In genomic region chr12:92437452-92437851, GRCh38 we compare ENCODE assay signal across 1 cellular context.
TF ChIP-seq lines count a peak whose summit lies in the region.

No MANE protein-coding gene starts in this region.

TF ChIP-seq in GM12878, 131 proteins besides CTCF, POLR2A, EP300 and RAD21 (continued from another document and continues in another):
- TF ChIP-seq SMAD5 (IDR thresholded peaks at IDR 0.05; ENCODE audit: low read depth): no peak
- TF ChIP-seq FOXM1 (IDR thresholded peaks at IDR 0.05; ENCODE audit: low read depth, low read length): 0 out of 2 replicates have a peak, but pooled peaks have one; percentile 27
- TF ChIP-seq SMC3 (IDR thresholded peaks at IDR 0.05; ENCODE audit: borderline replicate concordance, low read length): no peak; the same call in 1 of the 2 replicates
- TF ChIP-seq TCF3 (IDR thresholded peaks at IDR 0.05; ENCODE audit: borderline replicate concordance, insufficient read depth, low read depth, low read length): no peak
- TF ChIP-seq, protein P1, sequence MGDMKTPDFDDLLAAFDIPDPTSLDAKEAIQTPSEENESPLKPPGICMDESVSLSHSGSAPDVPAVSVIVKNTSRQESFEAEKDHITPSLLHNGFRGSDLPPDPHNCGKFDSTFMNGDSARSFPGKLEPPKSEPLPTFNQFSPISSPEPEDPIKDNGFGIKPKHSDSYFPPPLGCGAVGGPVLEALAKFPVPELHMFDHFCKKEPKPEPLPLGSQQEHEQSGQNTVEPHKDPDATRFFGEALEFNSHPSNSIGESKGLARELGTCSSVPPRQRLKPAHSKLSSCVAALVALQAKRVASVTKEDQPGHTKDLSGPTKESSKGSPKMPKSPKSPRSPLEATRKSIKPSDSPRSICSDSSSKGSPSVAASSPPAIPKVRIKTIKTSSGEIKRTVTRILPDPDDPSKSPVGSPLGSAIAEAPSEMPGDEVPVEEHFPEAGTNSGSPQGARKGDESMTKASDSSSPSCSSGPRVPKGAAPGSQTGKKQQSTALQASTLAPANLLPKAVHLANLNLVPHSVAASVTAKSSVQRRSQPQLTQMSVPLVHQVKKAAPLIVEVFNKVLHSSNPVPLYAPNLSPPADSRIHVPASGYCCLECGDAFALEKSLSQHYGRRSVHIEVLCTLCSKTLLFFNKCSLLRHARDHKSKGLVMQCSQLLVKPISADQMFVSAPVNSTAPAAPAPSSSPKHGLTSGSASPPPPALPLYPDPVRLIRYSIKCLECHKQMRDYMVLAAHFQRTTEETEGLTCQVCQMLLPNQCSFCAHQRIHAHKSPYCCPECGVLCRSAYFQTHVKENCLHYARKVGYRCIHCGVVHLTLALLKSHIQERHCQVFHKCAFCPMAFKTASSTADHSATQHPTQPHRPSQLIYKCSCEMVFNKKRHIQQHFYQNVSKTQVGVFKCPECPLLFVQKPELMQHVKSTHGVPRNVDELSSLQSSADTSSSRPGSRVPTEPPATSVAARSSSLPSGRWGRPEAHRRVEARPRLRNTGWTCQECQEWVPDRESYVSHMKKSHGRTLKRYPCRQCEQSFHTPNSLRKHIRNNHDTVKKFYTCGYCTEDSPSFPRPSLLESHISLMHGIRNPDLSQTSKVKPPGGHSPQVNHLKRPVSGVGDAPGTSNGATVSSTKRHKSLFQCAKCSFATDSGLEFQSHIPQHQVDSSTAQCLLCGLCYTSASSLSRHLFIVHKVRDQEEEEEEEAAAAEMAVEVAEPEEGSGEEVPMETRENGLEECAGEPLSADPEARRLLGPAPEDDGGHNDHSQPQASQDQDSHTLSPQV (IDR thresholded peaks at IDR 0.05): no peak
- TF ChIP-seq CHD2 (IDR thresholded peaks at IDR 0.05; ENCODE audit: borderline replicate concordance, low read depth, low read length): no peak
- TF ChIP-seq PAX8 (IDR thresholded peaks at IDR 0.05): no peak
- TF ChIP-seq CBX3 (IDR thresholded peaks at IDR 0.05; ENCODE audit: borderline replicate concordance, low read depth): no peak
- TF ChIP-seq SREBF2 (IDR thresholded peaks at IDR 0.05; ENCODE audit: low read length): no peak
- no peak for TF ChIP-seq NFXL1 (IDR thresholded peaks at IDR 0.05; ENCODE audit: borderline replicate concordance)
- TF ChIP-seq CBFB (IDR thresholded peaks at IDR 0.05; ENCODE audit: low read depth): no peak
- no peak for TF ChIP-seq SIN3A (IDR thresholded peaks at IDR 0.05; ENCODE audit: low read depth, low read length)
- TF ChIP-seq HDAC6 (IDR thresholded peaks at IDR 0.05; ENCODE audit: unreplicated experiment): no peak
- no peak for TF ChIP-seq MTA3 (IDR thresholded peaks at IDR 0.05; ENCODE audit: borderline replicate concordance, low read length)
- no peak for TF ChIP-seq TCF12 (IDR thresholded peaks at IDR 0.05; ENCODE audit: low read depth, low read length)
- TF ChIP-seq, protein P2, sequence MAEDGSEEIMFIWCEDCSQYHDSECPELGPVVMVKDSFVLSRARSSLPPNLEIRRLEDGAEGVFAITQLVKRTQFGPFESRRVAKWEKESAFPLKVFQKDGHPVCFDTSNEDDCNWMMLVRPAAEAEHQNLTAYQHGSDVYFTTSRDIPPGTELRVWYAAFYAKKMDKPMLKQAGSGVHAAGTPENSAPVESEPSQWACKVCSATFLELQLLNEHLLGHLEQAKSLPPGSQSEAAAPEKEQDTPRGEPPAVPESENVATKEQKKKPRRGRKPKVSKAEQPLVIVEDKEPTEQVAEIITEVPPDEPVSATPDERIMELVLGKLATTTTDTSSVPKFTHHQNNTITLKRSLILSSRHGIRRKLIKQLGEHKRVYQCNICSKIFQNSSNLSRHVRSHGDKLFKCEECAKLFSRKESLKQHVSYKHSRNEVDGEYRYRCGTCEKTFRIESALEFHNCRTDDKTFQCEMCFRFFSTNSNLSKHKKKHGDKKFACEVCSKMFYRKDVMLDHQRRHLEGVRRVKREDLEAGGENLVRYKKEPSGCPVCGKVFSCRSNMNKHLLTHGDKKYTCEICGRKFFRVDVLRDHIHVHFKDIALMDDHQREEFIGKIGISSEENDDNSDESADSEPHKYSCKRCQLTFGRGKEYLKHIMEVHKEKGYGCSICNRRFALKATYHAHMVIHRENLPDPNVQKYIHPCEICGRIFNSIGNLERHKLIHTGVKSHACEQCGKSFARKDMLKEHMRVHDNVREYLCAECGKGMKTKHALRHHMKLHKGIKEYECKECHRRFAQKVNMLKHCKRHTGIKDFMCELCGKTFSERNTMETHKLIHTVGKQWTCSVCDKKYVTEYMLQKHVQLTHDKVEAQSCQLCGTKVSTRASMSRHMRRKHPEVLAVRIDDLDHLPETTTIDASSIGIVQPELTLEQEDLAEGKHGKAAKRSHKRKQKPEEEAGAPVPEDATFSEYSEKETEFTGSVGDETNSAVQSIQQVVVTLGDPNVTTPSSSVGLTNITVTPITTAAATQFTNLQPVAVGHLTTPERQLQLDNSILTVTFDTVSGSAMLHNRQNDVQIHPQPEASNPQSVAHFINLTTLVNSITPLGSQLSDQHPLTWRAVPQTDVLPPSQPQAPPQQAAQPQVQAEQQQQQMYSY (CRISPR knock-in tag; IDR thresholded peaks at IDR 0.05): no peak
- peak; percentile 95 for TF ChIP-seq ATF7 (IDR thresholded peaks at IDR 0.05; ENCODE audit: low read depth)
- no peak for TF ChIP-seq POU2F2 (IDR thresholded peaks at IDR 0.05; ENCODE audit: borderline replicate concordance, low read depth, low read length)
- no peak for TF ChIP-seq BRCA1 (IDR thresholded peaks at IDR 0.05; ENCODE audit: low read depth, low read length)
- TF ChIP-seq BCL11A (IDR thresholded peaks at IDR 0.05; ENCODE audit: low read depth, low read length): peak; percentile 54
- no peak for TF ChIP-seq GABPA (IDR thresholded peaks at IDR 0.05; ENCODE audit: low read depth)
- TF ChIP-seq ZNF207 (IDR thresholded peaks at IDR 0.05; ENCODE audit: borderline replicate concordance): no peak
- TF ChIP-seq, protein P3, sequence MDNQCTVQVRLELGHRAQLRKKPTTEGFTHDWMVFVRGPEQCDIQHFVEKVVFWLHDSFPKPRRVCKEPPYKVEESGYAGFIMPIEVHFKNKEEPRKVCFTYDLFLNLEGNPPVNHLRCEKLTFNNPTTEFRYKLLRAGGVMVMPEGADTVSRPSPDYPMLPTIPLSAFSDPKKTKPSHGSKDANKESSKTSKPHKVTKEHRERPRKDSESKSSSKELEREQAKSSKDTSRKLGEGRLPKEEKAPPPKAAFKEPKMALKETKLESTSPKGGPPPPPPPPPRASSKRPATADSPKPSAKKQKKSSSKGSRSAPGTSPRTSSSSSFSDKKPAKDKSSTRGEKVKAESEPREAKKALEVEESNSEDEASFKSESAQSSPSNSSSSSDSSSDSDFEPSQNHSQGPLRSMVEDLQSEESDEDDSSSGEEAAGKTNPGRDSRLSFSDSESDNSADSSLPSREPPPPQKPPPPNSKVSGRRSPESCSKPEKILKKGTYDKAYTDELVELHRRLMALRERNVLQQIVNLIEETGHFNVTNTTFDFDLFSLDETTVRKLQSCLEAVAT (IDR thresholded peaks at IDR 0.05): no peak
- TF ChIP-seq, protein P4, sequence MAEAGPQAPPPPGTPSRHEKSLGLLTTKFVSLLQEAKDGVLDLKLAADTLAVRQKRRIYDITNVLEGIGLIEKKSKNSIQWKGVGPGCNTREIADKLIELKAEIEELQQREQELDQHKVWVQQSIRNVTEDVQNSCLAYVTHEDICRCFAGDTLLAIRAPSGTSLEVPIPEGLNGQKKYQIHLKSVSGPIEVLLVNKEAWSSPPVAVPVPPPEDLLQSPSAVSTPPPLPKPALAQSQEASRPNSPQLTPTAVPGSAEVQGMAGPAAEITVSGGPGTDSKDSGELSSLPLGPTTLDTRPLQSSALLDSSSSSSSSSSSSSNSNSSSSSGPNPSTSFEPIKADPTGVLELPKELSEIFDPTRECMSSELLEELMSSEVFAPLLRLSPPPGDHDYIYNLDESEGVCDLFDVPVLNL (IDR thresholded peaks at IDR 0.05; ENCODE audit: low read depth, low read length): no peak
- no peak for TF ChIP-seq KAT2A (conservative IDR thresholded peaks at IDR 0.05; ENCODE audit: control insufficient read depth, low read depth, low read length)
- no peak for TF ChIP-seq ZNF24 (IDR thresholded peaks at IDR 0.05)
- no peak for TF ChIP-seq PML (IDR thresholded peaks at IDR 0.05; ENCODE audit: low read length)
- TF ChIP-seq CHD4 (IDR thresholded peaks at IDR 0.05): no peak
- TF ChIP-seq SUPT20H (IDR thresholded peaks at IDR 0.05; ENCODE audit: borderline replicate concordance, control insufficient read depth, low read depth, low read length): no peak
- no peak for TF ChIP-seq EGR1 (IDR thresholded peaks at IDR 0.05; ENCODE audit: borderline replicate concordance in 1 of 2, low read depth in 2 of 2, low read length in 2 of 2)
- no peak for TF ChIP-seq BACH1 (IDR thresholded peaks at IDR 0.05; ENCODE audit: borderline replicate concordance)
- TF ChIP-seq MYC (IDR thresholded peaks at IDR 0.05; ENCODE audit: insufficient read depth, insufficient read length, insufficient replicate concordance, low read length, severe bottlenecking): no peak
- no peak for TF ChIP-seq NBN (IDR thresholded peaks at IDR 0.05)
- TF ChIP-seq ESRRA (IDR thresholded peaks at IDR 0.05; ENCODE audit: low read length): no peak
- no peak for TF ChIP-seq USF1 (IDR thresholded peaks at IDR 0.05; ENCODE audit: borderline replicate concordance, extremely low read length, insufficient read depth, low read depth, low read length)
- no peak for TF ChIP-seq SP1 (IDR thresholded peaks at IDR 0.05; ENCODE audit: low read depth, low read length)
- 0 out of 2 replicates have a peak, but pooled peaks have one; percentile 9 for TF ChIP-seq RUNX3 (IDR thresholded peaks at IDR 0.05; ENCODE audit: low read length)
- no peak for TF ChIP-seq ZSCAN29 (IDR thresholded peaks at IDR 0.05)
- TF ChIP-seq SREBF1 (IDR thresholded peaks at IDR 0.05; ENCODE audit: low read length): no peak
- TF ChIP-seq, protein P5, sequence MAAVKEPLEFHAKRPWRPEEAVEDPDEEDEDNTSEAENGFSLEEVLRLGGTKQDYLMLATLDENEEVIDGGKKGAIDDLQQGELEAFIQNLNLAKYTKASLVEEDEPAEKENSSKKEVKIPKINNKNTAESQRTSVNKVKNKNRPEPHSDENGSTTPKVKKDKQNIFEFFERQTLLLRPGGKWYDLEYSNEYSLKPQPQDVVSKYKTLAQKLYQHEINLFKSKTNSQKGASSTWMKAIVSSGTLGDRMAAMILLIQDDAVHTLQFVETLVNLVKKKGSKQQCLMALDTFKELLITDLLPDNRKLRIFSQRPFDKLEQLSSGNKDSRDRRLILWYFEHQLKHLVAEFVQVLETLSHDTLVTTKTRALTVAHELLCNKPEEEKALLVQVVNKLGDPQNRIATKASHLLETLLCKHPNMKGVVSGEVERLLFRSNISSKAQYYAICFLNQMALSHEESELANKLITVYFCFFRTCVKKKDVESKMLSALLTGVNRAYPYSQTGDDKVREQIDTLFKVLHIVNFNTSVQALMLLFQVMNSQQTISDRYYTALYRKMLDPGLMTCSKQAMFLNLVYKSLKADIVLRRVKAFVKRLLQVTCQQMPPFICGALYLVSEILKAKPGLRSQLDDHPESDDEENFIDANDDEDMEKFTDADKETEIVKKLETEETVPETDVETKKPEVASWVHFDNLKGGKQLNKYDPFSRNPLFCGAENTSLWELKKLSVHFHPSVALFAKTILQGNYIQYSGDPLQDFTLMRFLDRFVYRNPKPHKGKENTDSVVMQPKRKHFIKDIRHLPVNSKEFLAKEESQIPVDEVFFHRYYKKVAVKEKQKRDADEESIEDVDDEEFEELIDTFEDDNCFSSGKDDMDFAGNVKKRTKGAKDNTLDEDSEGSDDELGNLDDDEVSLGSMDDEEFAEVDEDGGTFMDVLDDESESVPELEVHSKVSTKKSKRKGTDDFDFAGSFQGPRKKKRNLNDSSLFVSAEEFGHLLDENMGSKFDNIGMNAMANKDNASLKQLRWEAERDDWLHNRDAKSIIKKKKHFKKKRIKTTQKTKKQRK (IDR thresholded peaks at IDR 0.05; ENCODE audit: low read depth, low read length): no peak
- TF ChIP-seq SUZ12 (IDR thresholded peaks at IDR 0.05; ENCODE audit: unreplicated experiment): no peak
- TF ChIP-seq NKRF (conservative IDR thresholded peaks at IDR 0.05): no peak
- peak; percentile 76 for TF ChIP-seq IKZF1 (conservative IDR thresholded peaks at IDR 0.05)
- TF ChIP-seq RAD51 (IDR thresholded peaks at IDR 0.05): no peak
- no peak for TF ChIP-seq KDM1A (IDR thresholded peaks at IDR 0.05; ENCODE audit: borderline replicate concordance)
- TF ChIP-seq EZH2 (IDR thresholded peaks at IDR 0.05; ENCODE audit: borderline replicate concordance, control insufficient read depth, low read depth, low read length): no peak
- TF ChIP-seq FOXK2 (IDR thresholded peaks at IDR 0.05): no peak
- 0 out of 2 replicates have a peak, but pooled peaks have one; percentile 13 for TF ChIP-seq BMI1 (IDR thresholded peaks at IDR 0.05; ENCODE audit: borderline replicate concordance)
- no peak for TF ChIP-seq ETV6 (conservative IDR thresholded peaks at IDR 0.05 in 1 of 2, IDR thresholded peaks at IDR 0.05 in 1 of 2; ENCODE audit: borderline replicate concordance in 1 of 2, low read depth in 1 of 2)
- no peak for TF ChIP-seq FOS (IDR thresholded peaks at IDR 0.05; ENCODE audit: borderline replicate concordance, extremely low read depth, insufficient read length)
- no peak for TF ChIP-seq HDAC2 (IDR thresholded peaks at IDR 0.05)
- no peak for TF ChIP-seq YY1 (IDR thresholded peaks at IDR 0.05; ENCODE audit: low read depth, low read length)
- no peak for TF ChIP-seq KLF5 (IDR thresholded peaks at IDR 0.05; ENCODE audit: partially characterized antibody)
- TF ChIP-seq NR2F1 (conservative IDR thresholded peaks at IDR 0.05): no peak
- no peak for TF ChIP-seq MYB (IDR thresholded peaks at IDR 0.05; ENCODE audit: borderline replicate concordance, low read depth, low read length)
- TF ChIP-seq IKZF2 (IDR thresholded peaks at IDR 0.05): peak; percentile 78 to 79; a peak in 3 of 4 replicates
- 0 out of 2 replicates have a peak, but pooled peaks have one; percentile 32 for TF ChIP-seq DPF2 (IDR thresholded peaks at IDR 0.05)
